In the genomic region with DNA sequence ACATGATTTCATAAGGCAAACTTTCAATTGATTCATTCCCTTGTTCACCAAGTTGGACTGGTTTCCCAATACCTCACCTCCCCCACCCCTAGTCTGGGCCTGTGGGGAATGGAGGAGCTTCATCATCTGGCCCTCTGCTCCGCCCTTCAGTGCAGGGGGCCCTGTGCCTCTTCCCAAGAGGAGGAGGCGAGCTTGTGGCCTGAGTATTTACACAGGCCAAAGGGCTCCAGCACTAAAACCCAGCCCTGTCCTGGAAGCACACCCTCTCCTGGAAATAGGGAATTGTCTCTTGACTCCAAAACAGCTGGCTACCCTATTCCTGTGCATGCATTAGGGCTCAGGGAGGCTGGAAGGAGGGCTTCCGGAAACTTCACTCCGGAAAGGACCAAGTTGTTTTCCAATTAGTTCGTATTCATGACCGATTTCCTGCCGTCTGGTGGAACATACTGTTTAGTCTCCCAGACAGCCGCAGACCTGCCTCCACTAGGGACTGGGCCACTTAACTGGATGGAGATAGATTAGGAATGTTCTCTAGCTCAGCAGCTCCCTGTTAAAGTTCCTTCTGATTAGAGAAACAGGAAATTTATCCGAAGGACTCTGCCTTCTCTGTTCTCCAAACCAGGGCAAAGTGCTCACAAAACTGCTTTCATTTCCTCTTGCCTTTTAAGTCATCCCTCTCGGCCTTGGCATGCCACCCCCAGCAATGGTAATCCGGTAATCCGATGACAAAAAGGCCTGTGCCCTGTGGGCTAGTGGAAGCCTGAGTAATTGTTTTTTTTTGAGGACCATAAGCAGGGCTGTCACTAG, we compare ENCODE assay signal across 2 cellular contexts.
TF ChIP-seq lines count a peak whose summit lies in the region.

No MANE protein-coding gene starts in this region.

TF ChIP-seq in IMR-90, 13 proteins besides CTCF, POLR2A, EP300 and RAD21:
- TF ChIP-seq NFE2L2 (IDR thresholded peaks at IDR 0.05; ENCODE audit: low read depth, low read length) (no peak), MAZ (IDR thresholded peaks at IDR 0.05; ENCODE audit: borderline replicate concordance, low read depth, low read length) (peak; percentile 48; the same call in 1 of the 2 replicates), CHD1 (IDR thresholded peaks at IDR 0.05; ENCODE audit: low read depth, low read length) (no peak), MAFK (IDR thresholded peaks at IDR 0.05; ENCODE audit: low read depth, low read length) (no peak), FOS (IDR thresholded peaks at IDR 0.05; ENCODE audit: low read depth, low read length) (no peak), RFX5 (IDR thresholded peaks at IDR 0.05; ENCODE audit: low read depth, low read length) (no peak), USF2 (IDR thresholded peaks at IDR 0.05; ENCODE audit: low read depth, low read length) (peak; percentile 41; the same call in 1 of the 2 replicates), CEBPB (IDR thresholded peaks at IDR 0.05; ENCODE audit: low read depth, low read length) (peak; percentile 94), SMC3 (IDR thresholded peaks at IDR 0.05; ENCODE audit: low read depth, low read length) (no peak), RCOR1 (IDR thresholded peaks at IDR 0.05; ENCODE audit: insufficient replicate concordance, low read length) (no peak), BHLHE40 (IDR thresholded peaks at IDR 0.05; ENCODE audit: low read depth, low read length) (no peak), MXI1 (IDR thresholded peaks at IDR 0.05; ENCODE audit: borderline replicate concordance, low read depth, low read length) (no peak)
- TF ChIP-seq, protein P1, sequence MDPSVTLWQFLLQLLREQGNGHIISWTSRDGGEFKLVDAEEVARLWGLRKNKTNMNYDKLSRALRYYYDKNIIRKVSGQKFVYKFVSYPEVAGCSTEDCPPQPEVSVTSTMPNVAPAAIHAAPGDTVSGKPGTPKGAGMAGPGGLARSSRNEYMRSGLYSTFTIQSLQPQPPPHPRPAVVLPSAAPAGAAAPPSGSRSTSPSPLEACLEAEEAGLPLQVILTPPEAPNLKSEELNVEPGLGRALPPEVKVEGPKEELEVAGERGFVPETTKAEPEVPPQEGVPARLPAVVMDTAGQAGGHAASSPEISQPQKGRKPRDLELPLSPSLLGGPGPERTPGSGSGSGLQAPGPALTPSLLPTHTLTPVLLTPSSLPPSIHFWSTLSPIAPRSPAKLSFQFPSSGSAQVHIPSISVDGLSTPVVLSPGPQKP (IDR thresholded peaks at IDR 0.05; ENCODE audit: borderline replicate concordance, low read depth, low read length), result no peak

TF ChIP-seq in liver, 16 proteins besides CTCF, POLR2A, EP300 and RAD21:
- TF ChIP-seq FOXA2 (IDR thresholded peaks at IDR 0.05) (peak; percentile 34), REST (IDR thresholded peaks at IDR 0.05) (no peak), JUND (IDR thresholded peaks at IDR 0.05) (peak in 1 of 2 donors; percentile 56), NR2F2 (IDR thresholded peaks at IDR 0.05) (peak; percentile 19), MAX (IDR thresholded peaks at IDR 0.05) (peak; percentile 50), GABPA (IDR thresholded peaks at IDR 0.05 in 1 of 2, conservative IDR thresholded peaks at IDR 0.05 in 1 of 2) (peak in 1 of 2 donors; percentile 56), ZBTB33 (IDR thresholded peaks at IDR 0.05) (no peak), HNF4G (IDR thresholded peaks at IDR 0.05) (peak; percentile 44), HNF4A (conservative IDR thresholded peaks at IDR 0.05) (peak; percentile 70), TAF1 (conservative IDR thresholded peaks at IDR 0.05) (no peak), YY1 (IDR thresholded peaks at IDR 0.05) (peak; percentile 66), FOXA1 (IDR thresholded peaks at IDR 0.05) (no peak), ATF3 (IDR thresholded peaks at IDR 0.05) (no peak), SP1 (IDR thresholded peaks at IDR 0.05) (peak; percentile 88), EGR1 (IDR thresholded peaks at IDR 0.05; ENCODE audit: low read depth in 2 of 2) (peak in 1 of 2 donors; percentile 11), RXRA (IDR thresholded peaks at IDR 0.05) (peak; percentile 61 to 63)
TF ChIP-seq in liver: peak in this region for 11.
